Comparison of ENCODE assay signal across 8 cellular contexts in genomic region chr13:40666905-40667621, GRCh38. TPM values are rescaled to one million over a fixed set of nuclear protein-coding genes. Genes with fewer than 3 reads are reported as not detected.
A peak's percentile ranks its signal among the peaks of the same experiment; 100 is the strongest.
DNase-seq lines count a peak whose midpoint lies in the region; ATAC-seq and FAIRE-seq lines count a peak whose summit lies in the region.

No MANE protein-coding gene starts in this region.

- H3K27me3 Mint-ChIP-seq in IgD-negative memory B cell: no peaks in the 10 kb centered on the region
- H3K27me3 Mint-ChIP-seq in activated CD4-positive, alpha-beta T cell treated with anti-CD3 and anti-CD28 coated beads, Interleukin-2, amount 10 ng/mL, durations not matched to agents 7 days and 5 days: no peaks in the 10 kb centered on the region

- DNase-seq in AG20443 (ENCODE audit: low spot score): peak; percentile 80
- DNase-seq in activated CD4-positive, alpha-beta T cell treated with anti-CD3 and anti-CD28 coated beads, Interleukin-2, amount 10 ng/mL, durations not matched to agents 7 days and 5 days: no peak
- DNase-seq in myocyte (ENCODE audit: low read depth): peak; percentile 73
- DNase-seq in urothelium cell line (ENCODE audit: low spot score): peak; percentile 49
- no peak for DNase-seq in NCI-H2081 (lab: John Stamatoyannopoulos, UW)

- H3K36me3 ChIP-seq in esophagus (ENCODE audit: control insufficient read depth in 2 of 2, insufficient read depth in 2 of 2, low read length in 1 of 2): no peaks in the 10 kb centered on the region

- H3K4me3 Mint-ChIP-seq in IgD-negative memory B cell: peak overlapping the region; percentile 90 to 98 (median 92)
- H3K4me3 Mint-ChIP-seq in activated CD4-positive, alpha-beta T cell treated with anti-CD3 and anti-CD28 coated beads, Interleukin-2, amount 10 ng/mL, durations not matched to agents 7 days and 5 days: peak overlapping the region; percentile 85

- peaks cover 0 to 2% of the 10 kb centered on the region in 2 donors for H3K4me1 ChIP-seq in esophagus (ENCODE audit: control insufficient read depth in 2 of 2, insufficient read depth in 2 of 2, low read length in 1 of 2)

- peak overlapping the region; percentile 90 to 96 (median 93) for H3K27ac Mint-ChIP-seq in IgD-negative memory B cell
- H3K27ac Mint-ChIP-seq in activated CD4-positive, alpha-beta T cell treated with anti-CD3 and anti-CD28 coated beads, Interleukin-2, amount 10 ng/mL, durations not matched to agents 7 days and 5 days: peak overlapping the region; percentile 92

- FAIRE-seq in urothelium cell line (lab: Jason Lieb, UNC): no peak

- H3K27me3 ChIP-seq in esophagus (ENCODE audit: control insufficient read depth in 1 of 2, insufficient read depth in 2 of 2, low read length in 2 of 2): no peaks in the 10 kb centered on the region

- H3K4me1 Mint-ChIP-seq in IgD-negative memory B cell: peaks cover 23 to 38% (median 27%) of the 10 kb centered on the region in 3 donors
- H3K4me1 Mint-ChIP-seq in activated CD4-positive, alpha-beta T cell treated with anti-CD3 and anti-CD28 coated beads, Interleukin-2, amount 10 ng/mL, durations not matched to agents 7 days and 5 days: peaks cover 34% of the 10 kb centered on the region

- H3K9me3 ChIP-seq in esophagus (ENCODE audit: control insufficient read depth in 2 of 2, insufficient read depth in 1 of 2, low read depth in 1 of 2, low read length in 1 of 2): no peaks in the 10 kb centered on the region

- peak; percentile 10 for ATAC-seq in GM18868 (IDR thresholded peaks at IDR 0.05; ENCODE audit: unreplicated experiment)

- 1% methylated on average over 66 to 67 of the region's 67 CpGs for WGBS in esophagus, 2 donors

- H3K36me3 Mint-ChIP-seq in IgD-negative memory B cell: no peaks in the 10 kb centered on the region
- H3K36me3 Mint-ChIP-seq in activated CD4-positive, alpha-beta T cell treated with anti-CD3 and anti-CD28 coated beads, Interleukin-2, amount 10 ng/mL, durations not matched to agents 7 days and 5 days (ENCODE audit: low read depth): peaks cover 14% of the 10 kb centered on the region

- peak overlapping the region; percentile 85 to 90 for H3K27ac ChIP-seq in esophagus (ENCODE audit: low read depth in 2 of 2, low read length in 1 of 2)

- CTCF ChIA-PET in activated CD4-positive, alpha-beta T cell treated with anti-CD3 and anti-CD28 coated beads, Interleukin-2, amount 10 ng/mL, durations not matched to agents 7 days and 5 days (lab: Charles Lee): interaction anchor here (0.5 kb wide), 1 partner anchor 15 kb away, joined by 3 read pairs; no protein-coding TSS in a partner anchor

- H3K4me3 ChIP-seq in esophagus (ENCODE audit: low read depth in 1 of 2, low read length in 2 of 2): peak overlapping the region; percentile 69 to 89

- H3K9me3 Mint-ChIP-seq in IgD-negative memory B cell: no peaks in the 10 kb centered on the region
- H3K9me3 Mint-ChIP-seq in activated CD4-positive, alpha-beta T cell treated with anti-CD3 and anti-CD28 coated beads, Interleukin-2, amount 10 ng/mL, durations not matched to agents 7 days and 5 days: no peaks in the 10 kb centered on the region

- POLR2A ChIA-PET in activated CD4-positive, alpha-beta T cell treated with anti-CD3 and anti-CD28 coated beads, Interleukin-2, amount 10 ng/mL, durations not matched to agents 7 days and 5 days (lab: Charles Lee): no interaction called here

RNA-seq across cellular contexts. Expression of gene FOXO1, which starts 0.6 kb away (rescaled TPM):
- 16.5 TPM for polyA plus RNA-seq in IgD-negative memory B cell
- 10 to 100 TPM; 40.3 to 46.5 TPM for total RNA-seq in activated CD4-positive, alpha-beta T cell treated with anti-CD3 and anti-CD28 coated beads, Interleukin-2, amount 10 ng/mL, durations not matched to agents 7 days and 5 days
- 1 to 10 TPM; 1.7 to 3.7 TPM for polyA plus RNA-seq in esophagus
- total RNA-seq in myocyte: 6.2 and 12.5 TPM in 2 replicates
- polyA plus RNA-seq in myocyte (2012): 4.4 TPM

Comparison
In these comparisons a context has a peak if more than half of its experiments do, and no peak if none do; other contexts are left out.
1. DNase-seq: peak in AG20443 (single experiment), myocyte (single experiment) and urothelium cell line (single experiment); none in activated CD4-positive, alpha-beta T cell treated with anti-CD3 and anti-CD28 coated beads, Interleukin-2, amount 10 ng/mL, durations not matched to agents 7 days and 5 days (single experiment) and NCI-H2081 (0 of 2).